11 cellular contexts compared by ENCODE assay signal in genomic region chrX:120446503-120446902, GRCh38. TPM values are rescaled to one million over a fixed set of nuclear protein-coding genes. Genes with fewer than 3 reads are reported as not detected.
A peak's percentile ranks its signal among the peaks of the same experiment; 100 is the strongest.
DNase-seq lines count a peak whose midpoint lies in the region; ATAC-seq, FAIRE-seq and TF ChIP-seq lines count a peak whose summit lies in the region.
"Had no signal": no experiment of that assay in that cellular context is flagged by ENCODE, and none has a peak within 500 bp of the region (broad histone marks: within the 10 kb centered on the region; RNA-seq: fewer than 3 reads in every experiment).

No MANE protein-coding gene starts in this region.

- H3K9me3 ChIP-seq in A673 (ENCODE audit: low read depth, low read length, poor library complexity, severe bottlenecking), result no peaks in the 10 kb centered on the region
- no peaks in the 10 kb centered on the region for H3K9me3 ChIP-seq in GM23248 (ENCODE audit: low read depth)
- H3K9me3 ChIP-seq in astrocyte (ENCODE audit: insufficient read depth, low read depth, low read length), result no peaks in the 10 kb centered on the region

- POLR2A ChIA-PET in A673 (lab: Charles Lee; ENCODE audit: low non-redundant PET), result no interaction called here

- H3K4me1 ChIP-seq in A673 (ENCODE audit: insufficient read depth, low read length, poor library complexity, severe bottlenecking) (no peaks in the 10 kb centered on the region), GM23248 (ENCODE audit: insufficient read depth) (no peaks in the 10 kb centered on the region), astrocyte (ENCODE audit: insufficient read depth, low read length) (peaks cover 3% of the 10 kb centered on the region), mesendoderm (ENCODE audit: control insufficient read depth, low read depth, low read length) (no peaks in the 10 kb centered on the region)

- no peaks in the 10 kb centered on the region for H3K9me3 Mint-ChIP-seq in astrocyte (ENCODE audit: unreplicated experiment)
- H3K9me3 Mint-ChIP-seq: central memory CD8-positive, alpha-beta T cell had no signal

- DNase-seq in A673 (ENCODE audit: low spot score) (peak; percentile 75), GM23248 (peak; percentile 59), astrocyte (ENCODE audit: low read depth) (peak; percentile 70), kidney tubule cell (ENCODE audit: low spot score) (peak; percentile 20), mesendoderm (no peak), NCI-H1105 (lab: John Stamatoyannopoulos, UW) (no peak)
- no peak for DNase-seq in activated naive CD4-positive, alpha-beta T cell treated with Interleukin-2 at 50 U/mL for 16 hours
- DNase-seq: MM.1S had no signal

- H3K27ac Mint-ChIP-seq in astrocyte (ENCODE audit: unreplicated experiment), result no peak overlapping the region

- no peaks in the 10 kb centered on the region for H3K27me3 ChIP-seq in A673 (replicated peaks; ENCODE audit: insufficient read depth, low read depth, low read length, poor library complexity)
- H3K27me3 ChIP-seq in GM23248 (replicated peaks; ENCODE audit: insufficient read depth), result no peaks in the 10 kb centered on the region
- no peaks in the 10 kb centered on the region for H3K27me3 ChIP-seq in astrocyte (ENCODE audit: insufficient read depth, low read length)
- H3K27me3 ChIP-seq in mesendoderm (ENCODE audit: insufficient read depth, low read length, poor library complexity), result no peaks in the 10 kb centered on the region

- intact Hi-C loops in A673 (cut with micrococcal nuclease; ENCODE audit: unreplicated experiment), result no loop called here

- H3K4me2 ChIP-seq in GM23248 (ENCODE audit: unreplicated experiment), result no peak overlapping the region
- peak overlapping the region; percentile 37 for H3K4me2 ChIP-seq in astrocyte (ENCODE audit: low read length)
- no peak overlapping the region for H3K4me2 ChIP-seq in mesendoderm (ENCODE audit: low read length)

- no peak for FAIRE-seq in astrocyte (lab: Jason Lieb, UNC)

- no peak overlapping the region for H4K8ac ChIP-seq in mesendoderm (ENCODE audit: low read depth, low read length)

- no TSS peak for BruUV-seq in A673 (replicated peaks; lab: Mats Ljungman, UMichigan)

- 40 to 44% methylated on average over 8 of the region's 8 CpGs for WGBS in GM23248 (ENCODE audit: low coverage in 1 of 2, low lambda C conversion rate in 2 of 2, missing lambda C conversion rate in 2 of 2), 2 experiments
- no CpG with 5 or more reads among the region's 8 CpGs for whole genome bisulfite sequencing in mesendoderm (ENCODE audit: extremely low coverage, insufficient coverage, low lambda C conversion rate)

- CTCF ChIA-PET in A673 (lab: Charles Lee), result interaction anchor here (0.5 to 0.6 kb wide), 3 partner anchors 88 to 196 kb away, joined by 3 read pairs; partner anchors contain the start of gene ZBTB33

- no peaks in the 10 kb centered on the region for H3K9me2 ChIP-seq in GM23248 (ENCODE audit: insufficient read depth)

- H3K27ac ChIP-seq in A673 (ENCODE audit: low read depth, low read length, poor library complexity, severe bottlenecking), result peak overlapping the region; percentile 36
- no peak overlapping the region for H3K27ac ChIP-seq in GM23248
- H3K27ac ChIP-seq in astrocyte (ENCODE audit: low read depth, low read length), result no peak overlapping the region
- H3K27ac ChIP-seq in mesendoderm (ENCODE audit: low read depth, low read length), result no peak overlapping the region

- no peaks in the 10 kb centered on the region for H4K20me1 ChIP-seq in GM23248 (ENCODE audit: insufficient read depth)
- H4K20me1 ChIP-seq in astrocyte (ENCODE audit: insufficient read depth, low read length), result no peaks in the 10 kb centered on the region

- no peak overlapping the region for H3K4ac ChIP-seq in mesendoderm (ENCODE audit: low read depth, low read length)

- H3K36me3 Mint-ChIP-seq in astrocyte (ENCODE audit: low read depth, unreplicated experiment), result peaks cover 3% of the 10 kb centered on the region

- H3K79me1 ChIP-seq in mesendoderm (ENCODE audit: low read length), result no peaks in the 10 kb centered on the region

- no peak overlapping the region for H2AK5ac ChIP-seq in mesendoderm (ENCODE audit: low read length)

- H3K4me3 ChIP-seq in A673 (ENCODE audit: low read depth, low read length, poor library complexity, severe bottlenecking), result no peak overlapping the region
- H3K4me3 ChIP-seq in GM23248, result no peak overlapping the region
- no peak overlapping the region for H3K4me3 ChIP-seq in astrocyte (ENCODE audit: insufficient read depth, low read depth, low read length)
- no peak overlapping the region for H3K4me3 ChIP-seq in mesendoderm (ENCODE audit: low read length)
- H3K4me3 ChIP-seq: skin epidermis had no signal

- H3K9ac ChIP-seq in GM23248 (no peak overlapping the region), astrocyte (ENCODE audit: low read length) (no peak overlapping the region), mesendoderm (ENCODE audit: low read length) (no peak overlapping the region)

- H3K23ac ChIP-seq in mesendoderm (ENCODE audit: low read length), result no peak overlapping the region

- no peak overlapping the region for H3K18ac ChIP-seq in mesendoderm (ENCODE audit: low read length)

- no peak overlapping the region for H2BK15ac ChIP-seq in mesendoderm (replicated peaks; ENCODE audit: low read depth)

- no peak overlapping the region for H2BK5ac ChIP-seq in mesendoderm (ENCODE audit: low read length)

- H3K4me3 Mint-ChIP-seq in astrocyte (ENCODE audit: unreplicated experiment), result no peak overlapping the region
- H3K4me3 Mint-ChIP-seq: central memory CD8-positive, alpha-beta T cell had no signal

- in situ Hi-C loops in GM23248 (cut with MboI), result no loop called here

- H3K79me2 ChIP-seq in GM23248 (ENCODE audit: insufficient read depth) (no peaks in the 10 kb centered on the region), astrocyte (ENCODE audit: insufficient read depth, low read length) (no peaks in the 10 kb centered on the region), mesendoderm (ENCODE audit: control insufficient read depth, insufficient read depth, low read length) (no peaks in the 10 kb centered on the region)

- H3K56ac ChIP-seq in mesendoderm (ENCODE audit: low read length), result no peak overlapping the region

- TF ChIP-seq CTCF in A673 (conservative IDR thresholded peaks at IDR 0.05; ENCODE audit: low read depth, low read length) (0 out of 2 replicates have a peak, but pooled peaks have one; percentile 15), astrocyte (IDR thresholded peaks at IDR 0.05; ENCODE audit: insufficient read depth, low read depth, low read length) (no peak)

- peaks cover 5% of the 10 kb centered on the region for H3K4me1 Mint-ChIP-seq in astrocyte (ENCODE audit: low read depth, unreplicated experiment)

- no peaks in the 10 kb centered on the region for H3F3A ChIP-seq in GM23248 (ENCODE audit: insufficient read depth)

- no peaks in the 10 kb centered on the region for H3K27me3 Mint-ChIP-seq in astrocyte (ENCODE audit: low read depth, unreplicated experiment)
- H3K27me3 Mint-ChIP-seq: central memory CD8-positive, alpha-beta T cell had no signal

- H2AFZ ChIP-seq in GM23248 (no peak overlapping the region), astrocyte (ENCODE audit: low read depth, low read length) (no peak overlapping the region)

- no peak for ATAC-seq in HG03175 (IDR thresholded peaks at IDR 0.05; ENCODE audit: unreplicated experiment)

- H3K36me3 ChIP-seq in A673 (ENCODE audit: insufficient read depth, low read length, poor library complexity, severe bottlenecking) (peaks cover 4% of the 10 kb centered on the region), GM23248 (ENCODE audit: low read depth) (no peaks in the 10 kb centered on the region; the same call in 1 of the 2 replicates), astrocyte (ENCODE audit: insufficient read depth, low read length) (peaks cover 8% of the 10 kb centered on the region), mesendoderm (ENCODE audit: control insufficient read depth, insufficient read depth, low read length) (no peaks in the 10 kb centered on the region)

- no peak overlapping the region for H4K5ac ChIP-seq in mesendoderm (ENCODE audit: low read length)

- H2BK120ac ChIP-seq in mesendoderm (ENCODE audit: low read depth, low read length), result no peak overlapping the region

RNA-seq across cellular contexts. Expression of gene LAMP2, which starts 22.6 kb away (rescaled TPM):
- total RNA-seq in A673 (2021), result 51.1 and 61.0 TPM in 2 replicates
- total RNA-seq in GM23248 (2014; rRNA removed; shearing (Covaris generic)), result 155 and 175 TPM in 2 replicates
- 275 TPM in 2 replicates for polyA plus RNA-seq in GM23248 (2016; fragmentation: Nextera tagmentation; extraction: Ambion mirVana)
- total RNA-seq in astrocyte, result 146 and 161 TPM in 2 replicates
- polyA plus RNA-seq in mesendoderm (2013, experiment 1 of 2), result 26.2 TPM
- 26.5 TPM for polyA plus RNA-seq in mesendoderm (2013, experiment 2 of 2)

Comparison
In these comparisons a context has a peak if more than half of its experiments do, and no peak if none do; other contexts are left out.
1. DNase-seq: peak in A673 (single experiment), GM23248 (single experiment), astrocyte (single experiment) and kidney tubule cell (single experiment); none in mesendoderm (single experiment), NCI-H1105 (single experiment) and activated naive CD4-positive, alpha-beta T cell treated with Interleukin-2 at 50 U/mL for 16 hours (single experiment).